ENCODE assay signal across 17 cellular contexts in genomic region chr10:11148131-11148530, GRCh38.
A peak's percentile ranks its signal among the peaks of the same experiment; 100 is the strongest.
DNase-seq lines count a peak whose midpoint lies in the region; ATAC-seq and TF ChIP-seq lines count a peak whose summit lies in the region.
"Had no signal": no experiment of that assay in that cellular context is flagged by ENCODE, and none has a peak within 500 bp of the region (broad histone marks: within the 10 kb centered on the region; RNA-seq: fewer than 3 reads in every experiment).

No MANE protein-coding gene starts in this region.

- no peaks in the 10 kb centered on the region for H3K27me3 ChIP-seq in CD8-positive, alpha-beta T cell (ENCODE audit: insufficient read depth, low read length)
- no peaks in the 10 kb centered on the region for H3K27me3 ChIP-seq in effector memory CD4-positive, alpha-beta T cell (replicated peaks; ENCODE audit: control insufficient read depth, insufficient read depth, low read length, poor library complexity, severe bottlenecking)

- H3K27me3 Mint-ChIP-seq in CD8-positive, alpha-beta T cell (ENCODE audit: low read depth): no peaks in the 10 kb centered on the region

- ATAC-seq in CD8-positive, alpha-beta T cell: no peak
- ATAC-seq: HepG2 had no signal

- H3K4me1 ChIP-seq in CD8-positive, alpha-beta T cell (ENCODE audit: insufficient read depth, low read length): peaks cover 100% of the 10 kb centered on the region
- peaks cover 90% of the 10 kb centered on the region for H3K4me1 ChIP-seq in effector memory CD4-positive, alpha-beta T cell (ENCODE audit: control insufficient read depth, insufficient read depth, low read length, poor library complexity, severe bottlenecking)

- H3K4me3 ChIP-seq in CD8-positive, alpha-beta T cell (ENCODE audit: low read depth, low read length): no peak overlapping the region
- H3K4me3 ChIP-seq in Jurkat, Clone E6-1 (ENCODE audit: low read length): peak overlapping the region; percentile 15
- H3K4me3 ChIP-seq in effector memory CD4-positive, alpha-beta T cell (ENCODE audit: insufficient read depth, low read depth, low read length, poor library complexity, severe bottlenecking): no peak overlapping the region
- H3K4me3 ChIP-seq: mucosa of descending colon, PC-9 had no signal

- no peaks in the 10 kb centered on the region for H3K9me3 Mint-ChIP-seq in CD8-positive, alpha-beta T cell

- CTCF ChIA-PET in CD8-positive, alpha-beta T cell (lab: Charles Lee): interaction anchor here (0.9 to 11.1 kb wide), 3 partner anchors 12 to 30 kb away, joined by 3 to 202 read pairs (median 26); no protein-coding TSS in a partner anchor

- H3K9me3 ChIP-seq in CD8-positive, alpha-beta T cell (ENCODE audit: low read length): no peaks in the 10 kb centered on the region
- H3K9me3 ChIP-seq in effector memory CD4-positive, alpha-beta T cell (ENCODE audit: control insufficient read depth, low read length): no peaks in the 10 kb centered on the region
- H3K9me3 ChIP-seq: mucosa of descending colon had no signal

- peaks cover 99% of the 10 kb centered on the region for H3K4me1 Mint-ChIP-seq in CD8-positive, alpha-beta T cell (ENCODE audit: low read depth)

- peak in 1 of 7 experiments; percentile 32 for DNase-seq in CD8-positive, alpha-beta T cell
- no peak for DNase-seq in Jurkat, Clone E6-1 (ENCODE audit: low read depth, low spot score)
- no peak for DNase-seq in effector memory CD4-positive, alpha-beta T cell
- DNase-seq in retina: peak; percentile 41
- no peak for DNase-seq in DMS79 treated with DMSO at 0.1 percent for 48 hours (lab: John Stamatoyannopoulos, UW)
- no peak for DNase-seq in HT-29 (ENCODE audit: low spot score)
- DNase-seq in effector CD4-positive, alpha-beta T cell: no peak
- DNase-seq: activated CD4-positive, alpha-beta T cell treated with anti-CD3 and anti-CD28 coated beads, Interleukin-2, amount 50 U/mL, for 1 hour; amniotic stem cell; COR-L47; NCI-H1105; NCI-H345; PC-9; stimulated activated CD4-positive, alpha-beta T cell treated with anti-CD3 and anti-CD28 coated beads, Interleukin-4, amount 100 ng/mL, for 1 hour; stimulated activated naive CD4-positive, alpha-beta T cell treated with Interleukin-2 at 50 U/mL for 16 hours had no signal

- no peaks in the 10 kb centered on the region for H3K36me3 Mint-ChIP-seq in CD8-positive, alpha-beta T cell

- no peak for TF ChIP-seq CTCF in CD8-positive, alpha-beta T cell (IDR thresholded peaks at IDR 0.05)

- peak overlapping the region; percentile 69 for H3K4me3 Mint-ChIP-seq in CD8-positive, alpha-beta T cell

- H3K27ac ChIP-seq in CD8-positive, alpha-beta T cell (ENCODE audit: low read depth, low read length): peak overlapping the region; percentile 53
- peak overlapping the region; percentile 94 for H3K27ac ChIP-seq in effector memory CD4-positive, alpha-beta T cell (ENCODE audit: insufficient read depth, low read length, poor library complexity, severe bottlenecking)
- H3K27ac ChIP-seq: PC-9 had no signal

- intact Hi-C loops in CD8-positive, alpha-beta T cell (cut with DNase I, micrococcal nuclease): no loop called here

- H3K27ac Mint-ChIP-seq in CD8-positive, alpha-beta T cell: peak overlapping the region; percentile 95

- POLR2A ChIA-PET in CD8-positive, alpha-beta T cell (lab: Charles Lee): interaction anchor here (0.8 to 11.6 kb wide), 4 partner anchors 11 to 29 kb away, joined by 3 to 319 read pairs (median 20); no protein-coding TSS in a partner anchor

- no peaks in the 10 kb centered on the region for H3K36me3 ChIP-seq in CD8-positive, alpha-beta T cell (ENCODE audit: insufficient read depth, low read length)
- H3K36me3 ChIP-seq in effector memory CD4-positive, alpha-beta T cell (ENCODE audit: control insufficient read depth, insufficient read depth, low read length): no peaks in the 10 kb centered on the region
